22 cellular contexts compared by ENCODE assay signal in genomic region chr18:1006309-1006708, GRCh38.
DNase-seq lines count a peak whose midpoint lies in the region; ATAC-seq, FAIRE-seq and TF ChIP-seq lines count a peak whose summit lies in the region.
"Had no signal": no experiment of that assay in that cellular context is flagged by ENCODE, and none has a peak within 500 bp of the region (broad histone marks: within the 10 kb centered on the region; RNA-seq: fewer than 3 reads in every experiment).

No MANE protein-coding gene starts in this region.

- H4K20me1 ChIP-seq in K562 (replicated peaks; ENCODE audit: control insufficient read depth, insufficient read depth, low read length) = peaks cover 10% of the 10 kb centered on the region; the same call in 1 of the 2 replicates
- H4K20me1 ChIP-seq: BLaER1 had no signal

- H3K27me3 ChIP-seq in K562 (ENCODE audit: control insufficient read depth in 2 of 2, insufficient read depth in 2 of 2, low read length in 2 of 2) = no peaks in the 10 kb centered on the region
- H3K27me3 ChIP-seq in CD4-positive, alpha-beta T cell (ENCODE audit: control insufficient read depth, insufficient read depth, low read length) = no peaks in the 10 kb centered on the region
- H3K27me3 ChIP-seq: BLaER1 had no signal

- FAIRE-seq in K562 (lab: Jason Lieb, UNC) = no peak
- FAIRE-seq: A204.1, D721Med, G401.6, GM12878, GM19239, H1 had no signal

- peak in 2 of 3 experiments; percentile 23 to 49; a peak in 2 of 6 replicates for TF ChIP-seq CTCF in K562 (IDR thresholded peaks at IDR 0.05 in 2 of 3, conservative IDR thresholded peaks at IDR 0.05 in 1 of 3; ENCODE audit: insufficient read depth in 2 of 3, low read depth in 1 of 3, low read length in 3 of 3)
- TF ChIP-seq CTCF in CD4-positive, alpha-beta T cell (IDR thresholded peaks at IDR 0.05) = no peak

- POLR2A ChIA-PET in K562 (lab: Yijun Ruan, JAX) = no interaction called here
- POLR2A ChIA-PET in CD4-positive, alpha-beta T cell (lab: Charles Lee) = no interaction called here

- in situ Hi-C loops in K562 (cut with MboI) = no loop called here

- no peak overlapping the region for H3K27ac ChIP-seq in K562 (ENCODE audit: extremely low read depth, low read depth, low read length)
- H3K27ac ChIP-seq in CD4-positive, alpha-beta T cell (ENCODE audit: low read depth, low read length) = no peak overlapping the region
- H3K27ac ChIP-seq: BLaER1, C4-2B, GM23248 had no signal

- H3K4me3 ChIP-seq in K562 = no peak overlapping the region
- H3K4me3 ChIP-seq: BLaER1, GM12878, GM23248 had no signal

- TF ChIP-seq EP300 in K562 (IDR thresholded peaks at IDR 0.05; ENCODE audit: low read length) = no peak

- intact Hi-C loops in K562 (cut with micrococcal nuclease) = loop anchor here (1.0 kb wide), 1 partner anchor 56 kb away; no protein-coding TSS in a partner anchor
- intact Hi-C loops in CD4-positive, alpha-beta T cell (cut with DNase I, micrococcal nuclease) = no loop called here

- no peaks in the 10 kb centered on the region for H3K9me1 ChIP-seq in K562 (ENCODE audit: control insufficient read depth, insufficient read depth, low read length)

- no peaks in the 10 kb centered on the region for H3K79me2 ChIP-seq in K562 (ENCODE audit: control insufficient read depth, insufficient read depth, low read length)

- no peaks in the 10 kb centered on the region for H3K36me3 Mint-ChIP-seq in CD4-positive, alpha-beta T cell (ENCODE audit: low read depth)
- H3K36me3 Mint-ChIP-seq: CD4-positive, CD25-positive, alpha-beta regulatory T cell; CD8-positive, alpha-beta memory T cell had no signal

- no peaks in the 10 kb centered on the region for H3K9me3 ChIP-seq in K562 (replicated peaks; ENCODE audit: control insufficient read depth, insufficient read depth, low read depth, low read length)
- H3K9me3 ChIP-seq in CD4-positive, alpha-beta T cell (ENCODE audit: control insufficient read depth, low read length) = no peaks in the 10 kb centered on the region
- H3K9me3 ChIP-seq: BLaER1 had no signal

- H3K4me1 Mint-ChIP-seq in CD4-positive, alpha-beta T cell (ENCODE audit: low read depth) = no peaks in the 10 kb centered on the region
- H3K4me1 Mint-ChIP-seq: B cell; CD4-positive, CD25-positive, alpha-beta regulatory T cell; CD8-positive, alpha-beta memory T cell had no signal

- H3K27me3 Mint-ChIP-seq in CD4-positive, alpha-beta T cell = no peaks in the 10 kb centered on the region
- H3K27me3 Mint-ChIP-seq: B cell; CD4-positive, CD25-positive, alpha-beta regulatory T cell had no signal

- H3K4me3 Mint-ChIP-seq in CD4-positive, alpha-beta T cell = no peak overlapping the region
- H3K4me3 Mint-ChIP-seq: B cell; CD4-positive, CD25-positive, alpha-beta regulatory T cell; CD8-positive, alpha-beta memory T cell had no signal

- ATAC-seq in K562 = peak; percentile 72
- no peak for ATAC-seq in CD4-positive, alpha-beta T cell (ENCODE audit: poor library complexity)
- ATAC-seq: GM12878 had no signal

- H3K27ac Mint-ChIP-seq in CD4-positive, alpha-beta T cell = no peak overlapping the region
- H3K27ac Mint-ChIP-seq: B cell; CD4-positive, CD25-positive, alpha-beta regulatory T cell; CD8-positive, alpha-beta memory T cell had no signal

- peak; percentile 26 for DNase-seq in A172 (ENCODE audit: low spot score)
- DNase-seq in M059J (ENCODE audit: low read depth) = peak; percentile 40
- peak in 1 of 4 experiments; percentile 40 for DNase-seq in K562 (ENCODE audit: extremely low read depth in 1 of 4, low spot score in 3 of 4)
- DNase-seq in GM03348 (ENCODE audit: low spot score) = no peak
- no peak for DNase-seq in islet precursor cell
- no peak for DNase-seq in CD4-positive, alpha-beta T cell
- DNase-seq: CD4-positive, CD25-positive, alpha-beta regulatory T cell; CD8-positive, alpha-beta memory T cell; DMS 273 treated with DMSO at 0.1 percent for 48 hours; DND-41; GM23248; H7; HCEC 1CT had no signal

- peaks cover 2% of the 10 kb centered on the region for H3K9me3 Mint-ChIP-seq in CD4-positive, alpha-beta T cell

- 19% methylated on average over 3 of the region's 3 CpGs for WGBS in K562 (ENCODE audit: insufficient coverage, low coverage, missing lambda C conversion rate)

- H3K4me1 ChIP-seq in K562 (replicated peaks in 1 of 2; ENCODE audit: control insufficient read depth in 2 of 2, insufficient read depth in 2 of 2, low read length in 2 of 2) = peaks cover 0 to 27% of the 10 kb centered on the region in 2 experiments; a peak in 3 of 5 replicates
- H3K4me1 ChIP-seq: BLaER1 had no signal

- H3K36me3 ChIP-seq in K562 (ENCODE audit: control insufficient read depth, insufficient read depth, low read length) = no peaks in the 10 kb centered on the region
- H3K36me3 ChIP-seq: BLaER1 had no signal

- H2AFZ ChIP-seq in K562 (ENCODE audit: low read depth, low read length) = no peak overlapping the region
- H2AFZ ChIP-seq: GM23248 had no signal

- no peak overlapping the region for H3K9ac ChIP-seq in K562 (ENCODE audit: insufficient read depth in 1 of 2, low read depth in 2 of 2, low read length in 2 of 2)
- H3K9ac ChIP-seq: BLaER1, GM23248 had no signal

- CTCF ChIA-PET in K562 (lab: Yijun Ruan, JAX; ENCODE audit: low intra/inter-chr PET ratio) = no interaction called here
- CTCF ChIA-PET in CD4-positive, alpha-beta T cell (lab: Charles Lee) = no interaction called here

- TF ChIP-seq RAD21 in K562 (CRISPR knock-in tag; conservative IDR thresholded peaks at IDR 0.05 in 1 of 2, IDR thresholded peaks at IDR 0.05 in 1 of 2) = peak; percentile 12 to 60; a peak in 2 of 4 replicates

- no peak for TF ChIP-seq POLR2A in K562 (conservative IDR thresholded peaks at IDR 0.05)

- H3K4me2 ChIP-seq in K562 (ENCODE audit: insufficient read depth, low read length) = no peak overlapping the region
- H3K4me2 ChIP-seq: BLaER1 had no signal

- BruUV-seq in K562 (replicated peaks; lab: Mats Ljungman, UMichigan) = no TSS peak

TF ChIP-seq in K562, 482 proteins besides CTCF, POLR2A, EP300 and RAD21 (continues in another document):
- TF ChIP-seq ZKSCAN3 (CRISPR knock-in tag; IDR thresholded peaks at IDR 0.05) = no peak
- no peak for TF ChIP-seq CSDE1 (IDR thresholded peaks at IDR 0.05)
- peak; percentile 33; the same call in 1 of the 2 replicates for TF ChIP-seq NFE2 (IDR thresholded peaks at IDR 0.05; ENCODE audit: low read depth)
- TF ChIP-seq, protein P1, sequence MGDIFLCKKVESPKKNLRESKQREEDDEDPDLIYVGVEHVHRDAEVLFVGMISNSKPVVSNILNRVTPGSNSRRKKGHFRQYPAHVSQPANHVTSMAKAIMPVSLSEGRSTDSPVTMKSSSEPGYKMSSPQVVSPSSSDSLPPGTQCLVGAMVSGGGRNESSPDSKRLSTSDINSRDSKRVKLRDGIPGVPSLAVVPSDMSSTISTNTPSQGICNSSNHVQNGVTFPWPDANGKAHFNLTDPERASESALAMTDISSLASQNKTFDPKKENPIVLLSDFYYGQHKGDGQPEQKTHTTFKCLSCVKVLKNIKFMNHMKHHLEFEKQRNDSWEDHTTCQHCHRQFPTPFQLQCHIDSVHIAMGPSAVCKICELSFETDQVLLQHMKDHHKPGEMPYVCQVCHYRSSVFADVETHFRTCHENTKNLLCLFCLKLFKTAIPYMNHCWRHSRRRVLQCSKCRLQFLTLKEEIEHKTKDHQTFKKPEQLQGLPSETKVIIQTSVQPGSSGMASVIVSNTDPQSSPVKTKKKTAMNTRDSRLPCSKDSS (IDR thresholded peaks at IDR 0.05; ENCODE audit: low read depth, partially characterized antibody) = no peak
- TF ChIP-seq, protein P2, sequence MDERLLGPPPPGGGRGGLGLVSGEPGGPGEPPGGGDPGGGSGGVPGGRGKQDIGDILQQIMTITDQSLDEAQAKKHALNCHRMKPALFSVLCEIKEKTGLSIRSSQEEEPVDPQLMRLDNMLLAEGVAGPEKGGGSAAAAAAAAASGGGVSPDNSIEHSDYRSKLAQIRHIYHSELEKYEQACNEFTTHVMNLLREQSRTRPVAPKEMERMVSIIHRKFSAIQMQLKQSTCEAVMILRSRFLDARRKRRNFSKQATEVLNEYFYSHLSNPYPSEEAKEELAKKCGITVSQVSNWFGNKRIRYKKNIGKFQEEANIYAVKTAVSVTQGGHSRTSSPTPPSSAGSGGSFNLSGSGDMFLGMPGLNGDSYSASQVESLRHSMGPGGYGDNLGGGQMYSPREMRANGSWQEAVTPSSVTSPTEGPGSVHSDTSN (CRISPR knock-in tag; IDR thresholded peaks at IDR 0.05; ENCODE audit: low read depth) = no peak
- TF ChIP-seq, protein P2 (tag; conservative IDR thresholded peaks at IDR 0.05; ENCODE audit: low read depth) = peak; percentile 51; the same call in 1 of the 2 replicates
- TF ChIP-seq SIN3A (IDR thresholded peaks at IDR 0.05; ENCODE audit: borderline replicate concordance in 2 of 2, control insufficient read depth in 1 of 2, low read depth in 2 of 2, low read length in 2 of 2) = no peak
- TF ChIP-seq, protein P3, sequence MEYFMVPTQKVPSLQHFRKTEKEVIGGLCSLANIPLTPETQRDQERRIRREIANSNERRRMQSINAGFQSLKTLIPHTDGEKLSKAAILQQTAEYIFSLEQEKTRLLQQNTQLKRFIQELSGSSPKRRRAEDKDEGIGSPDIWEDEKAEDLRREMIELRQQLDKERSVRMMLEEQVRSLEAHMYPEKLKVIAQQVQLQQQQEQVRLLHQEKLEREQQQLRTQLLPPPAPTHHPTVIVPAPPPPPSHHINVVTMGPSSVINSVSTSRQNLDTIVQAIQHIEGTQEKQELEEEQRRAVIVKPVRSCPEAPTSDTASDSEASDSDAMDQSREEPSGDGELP (CRISPR knock-in tag; IDR thresholded peaks at IDR 0.05; ENCODE audit: borderline replicate concordance) = no peak
- TF ChIP-seq SAFB (IDR thresholded peaks at IDR 0.05; ENCODE audit: borderline replicate concordance, low read depth, low read length) = no peak

Comparison
In these comparisons a context has a peak if more than half of its experiments do, and no peak if none do; other contexts are left out.
1. DNase-seq: peak in A172 (single experiment) and M059J (single experiment); none in GM03348 (single experiment), islet precursor cell (single experiment) and CD4-positive, alpha-beta T cell (0 of 10).